In the genomic region with DNA sequence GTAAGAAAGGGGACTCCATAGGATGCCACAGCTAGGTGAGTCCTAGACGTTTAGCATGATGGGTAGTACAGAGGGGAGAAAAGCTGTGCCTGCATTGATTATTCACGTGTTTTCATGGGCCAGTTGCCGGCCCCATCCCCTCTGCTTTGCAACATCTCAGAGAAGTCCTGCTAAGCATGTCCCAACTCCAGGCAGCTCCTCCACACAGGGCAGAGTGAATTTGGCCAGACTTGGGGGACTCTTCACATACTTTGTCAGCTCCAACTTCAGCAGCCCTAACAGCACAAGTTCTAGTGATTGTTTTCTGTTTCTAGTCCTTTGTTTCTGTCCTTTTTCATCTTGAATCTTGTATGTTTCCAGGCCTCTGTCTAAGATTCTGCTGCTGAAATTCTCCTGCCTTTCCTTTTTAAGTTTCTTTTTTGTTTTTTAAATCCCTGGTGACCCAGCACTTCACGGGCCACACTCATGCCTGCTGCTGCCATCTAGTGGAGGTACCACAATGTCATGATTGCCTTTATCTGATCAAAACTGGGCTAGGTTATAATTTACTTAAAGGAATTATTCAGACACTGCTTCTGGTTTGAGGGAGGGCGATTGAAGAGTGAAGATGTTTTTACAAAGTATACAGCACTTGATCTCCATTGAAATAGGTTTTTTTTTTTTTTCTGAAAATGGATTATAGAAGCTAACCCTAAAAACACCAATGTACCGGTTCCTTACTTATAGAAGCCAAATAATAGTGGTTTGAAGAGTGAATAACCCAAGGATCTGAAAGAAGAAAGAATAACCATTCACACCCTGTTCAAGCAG, we compare ENCODE assay signal across 10 cellular contexts.
A peak's percentile ranks its signal among the peaks of the same experiment; 100 is the strongest.
DNase-seq lines count a peak whose midpoint lies in the region; ATAC-seq and TF ChIP-seq lines count a peak whose summit lies in the region.
"Had no signal": no experiment of that assay in that cellular context is flagged by ENCODE, and none has a peak within 500 bp of the region (broad histone marks: within the 10 kb centered on the region; RNA-seq: fewer than 3 reads in every experiment).

No MANE protein-coding gene starts in this region.

- peak; percentile 90 for ATAC-seq in GM21447 (IDR thresholded peaks at IDR 0.05; ENCODE audit: unreplicated experiment)

- H3K27me3 Mint-ChIP-seq in osteocyte (ENCODE audit: unreplicated experiment), result no peaks in the 10 kb centered on the region

- H3K4me3 Mint-ChIP-seq in osteocyte (ENCODE audit: unreplicated experiment), result peak overlapping the region; percentile 4

- H3K4me3 ChIP-seq in WERI-Rb-1 (ENCODE audit: low read depth, low read length) (no peak overlapping the region), fibroblast of villous mesenchyme (ENCODE audit: low read depth, low read length) (no peak overlapping the region)
- H3K4me3 ChIP-seq: BLaER1 treated with 17β-estradiol and CSF1 and Interleukin-3, amounts not matched to agents 10 nM and 100 nM had no signal

- peak; percentile 33; the same call in 1 of the 2 replicates for TF ChIP-seq CTCF in WERI-Rb-1 (IDR thresholded peaks at IDR 0.05; ENCODE audit: low read depth, low read length)
- TF ChIP-seq CTCF in fibroblast of villous mesenchyme (IDR thresholded peaks at IDR 0.05; ENCODE audit: insufficient read depth, low read depth, low read length), result peak; percentile 75
- TF ChIP-seq CTCF in osteocyte (IDR thresholded peaks at IDR 0.05), result peak; percentile 86

- no peaks in the 10 kb centered on the region for H3K36me3 Mint-ChIP-seq in osteocyte (ENCODE audit: unreplicated experiment)
- H3K36me3 Mint-ChIP-seq: activated naive CD4-positive, alpha-beta T cell treated with anti-CD3 and anti-CD28 coated beads, Interleukin-2, amount 50 U/mL, for 72 hours had no signal

- DNase-seq in NCI-H146 (lab: John Stamatoyannopoulos, UW), result peak; percentile 4
- DNase-seq in NCI-H146 treated with DMSO at 0.1 percent for 48 hours (lab: John Stamatoyannopoulos, UW; ENCODE audit: unreplicated experiment), result no peak
- DNase-seq in HuH-7.5 (ENCODE audit: low spot score), result peak; percentile 6
- peak; percentile 11 for DNase-seq in WERI-Rb-1
- DNase-seq in fibroblast of villous mesenchyme (ENCODE audit: low read depth), result peak; percentile 76
- no peak for DNase-seq in osteocyte (ENCODE audit: extremely low spot score, unreplicated experiment)
- no peak for DNase-seq in NCI-H1436 treated with DMSO at 0.1 percent for 48 hours (lab: John Stamatoyannopoulos, UW)

- no peaks in the 10 kb centered on the region for H3K9me3 Mint-ChIP-seq in osteocyte (ENCODE audit: unreplicated experiment)

- H3K9me3 ChIP-seq in WERI-Rb-1 (ENCODE audit: severe bottlenecking), result no peaks in the 10 kb centered on the region
- H3K9me3 ChIP-seq: BLaER1 treated with 17β-estradiol and CSF1 and Interleukin-3, amounts not matched to agents 10 nM and 100 nM had no signal

- H3K4me1 Mint-ChIP-seq in osteocyte (ENCODE audit: unreplicated experiment), result peaks cover 21% of the 10 kb centered on the region

- no peak overlapping the region for H3K27ac ChIP-seq in WERI-Rb-1
- H3K27ac ChIP-seq: BLaER1 treated with 17β-estradiol and CSF1 and Interleukin-3, amounts not matched to agents 10 nM and 100 nM had no signal

- H3K27ac Mint-ChIP-seq in osteocyte (ENCODE audit: unreplicated experiment), result peak overlapping the region; percentile 5
- H3K27ac Mint-ChIP-seq: activated naive CD4-positive, alpha-beta T cell treated with anti-CD3 and anti-CD28 coated beads, Interleukin-2, amount 50 U/mL, for 72 hours had no signal

- H3K36me3 ChIP-seq in WERI-Rb-1, result no peaks in the 10 kb centered on the region
- H3K36me3 ChIP-seq: BLaER1 treated with 17β-estradiol and CSF1 and Interleukin-3, amounts not matched to agents 10 nM and 100 nM had no signal

- no peaks in the 10 kb centered on the region for H3K27me3 ChIP-seq in WERI-Rb-1 (ENCODE audit: insufficient read depth, low read depth, severe bottlenecking)
- H3K27me3 ChIP-seq: BLaER1 treated with 17β-estradiol and CSF1 and Interleukin-3, amounts not matched to agents 10 nM and 100 nM had no signal

Comparison
In these comparisons a context has a peak if more than half of its experiments do, and no peak if none do; other contexts are left out.
1. DNase-seq: peak in NCI-H146 (single experiment), HuH-7.5 (single experiment), WERI-Rb-1 (single experiment) and fibroblast of villous mesenchyme (single experiment); none in NCI-H146 treated with DMSO at 0.1 percent for 48 hours (single experiment), osteocyte (single experiment) and NCI-H1436 treated with DMSO at 0.1 percent for 48 hours (single experiment).
2. CTCF ChIP-seq: peak in every context shown above with its lines; median percentile 86 in osteocyte; 75 in fibroblast of villous mesenchyme; 33 in WERI-Rb-1.